ENCODE assay signal across 28 cellular contexts in genomic region chr16:27852681-27853080, GRCh38.
DNase-seq lines count a peak whose midpoint lies in the region; ATAC-seq and TF ChIP-seq lines count a peak whose summit lies in the region.
"Had no signal": no experiment of that assay in that cellular context is flagged by ENCODE, and none has a peak within 500 bp of the region (broad histone marks: within the 10 kb centered on the region; RNA-seq: fewer than 3 reads in every experiment).

No MANE protein-coding gene starts in this region.

- H2AFZ ChIP-seq in SU-DHL-6 (ENCODE audit: low read depth, low read length, severe bottlenecking) = no peak overlapping the region

- no peak overlapping the region for H3K27ac ChIP-seq in SU-DHL-6 (ENCODE audit: low read depth, low read length)
- no peak overlapping the region for H3K27ac ChIP-seq in colonic mucosa
- H3K27ac ChIP-seq: SJSA1 had no signal

- no peaks in the 10 kb centered on the region for H3K36me3 Mint-ChIP-seq in activated CD8-positive, alpha-beta memory T cell treated with anti-CD3 and anti-CD28 coated beads, Interleukin-2, amount 10 ng/mL, durations not matched to agents 7 days and 5 days
- H3K36me3 Mint-ChIP-seq in nephron progenitor cell (ENCODE audit: low read depth) = no peaks in the 10 kb centered on the region
- H3K36me3 Mint-ChIP-seq: CD4-positive, CD25-positive, alpha-beta regulatory T cell had no signal

- H3K4me1 Mint-ChIP-seq in activated CD8-positive, alpha-beta memory T cell treated with anti-CD3 and anti-CD28 coated beads, Interleukin-2, amount 10 ng/mL, durations not matched to agents 7 days and 5 days = no peaks in the 10 kb centered on the region
- peaks cover 24% of the 10 kb centered on the region for H3K4me1 Mint-ChIP-seq in nephron progenitor cell

- in situ Hi-C loops in GM13976 (cut with MboI; ENCODE audit: low sequenced_read_pairs, unreplicated experiment) (no loop called here), HAP-1 (cut with MboI; ENCODE audit: low sequenced_read_pairs) (loop anchor here (25.0 kb wide), 1 partner anchor 215 kb away; no protein-coding TSS in a partner anchor)

- DNase-seq in activated CD8-positive, alpha-beta memory T cell treated with anti-CD3 and anti-CD28 coated beads, Interleukin-2, amount 50 U/mL, for 48 hours = peak; percentile 32
- DNase-seq in activated CD8-positive, alpha-beta memory T cell treated with anti-CD3 and anti-CD28 coated beads, Interleukin-2, amount 10 ng/mL, durations not matched to agents 7 days and 5 days = no peak
- DNase-seq in GM13976 (ENCODE audit: low spot score) (peak; percentile 8), nephron progenitor cell (no peak), colonic mucosa (no peak), HAP-1 (ENCODE audit: low spot score in 2 of 2) (no peak)
- DNase-seq in stimulated activated CD4-positive, alpha-beta T cell treated with anti-CD3 and anti-CD28 coated beads, Interleukin-2, amount 100 ng/mL, for 48 hours = no peak
- DNase-seq: 8988T; ACHN; BE2C; CD4-positive, CD25-positive, alpha-beta regulatory T cell; DMS153; DND-41; GOT3; KBM-7; NCI-H1092; NCI-H1436; NCI-H187 treated with DMSO at 0.1 percent for 48 hours; NCI-H2171 treated with DMSO at 0.1 percent for 48 hours; NCI-H345; NCI-H510A treated with DMSO at 0.1 percent for 48 hours; NCI-H774; NK-92 treated with Interleukin-12 subunit alpha and Interleukin-12 subunit beta, amount 100 ng/mL, for 24 hours; PC-3; Right ventricle myocardium superior had no signal

- no peaks in the 10 kb centered on the region for H3K9me3 ChIP-seq in SU-DHL-6 (ENCODE audit: insufficient read depth, low read length)
- no peaks in the 10 kb centered on the region for H3K9me3 ChIP-seq in colonic mucosa
- H3K9me3 ChIP-seq in HAP-1 = no peaks in the 10 kb centered on the region
- H3K9me3 ChIP-seq: BE2C, SJSA1 had no signal

- H3K27me3 ChIP-seq in SU-DHL-6 (ENCODE audit: low read length) (no peaks in the 10 kb centered on the region), colonic mucosa (no peaks in the 10 kb centered on the region), HAP-1 (ENCODE audit: low read depth) (peaks cover 3% of the 10 kb centered on the region; the same call in 1 of the 2 replicates)

- TF ChIP-seq CTCF in GM13976 (IDR thresholded peaks at IDR 0.05; ENCODE audit: borderline replicate concordance, control extremely low read depth, extremely low read depth, insufficient read depth, missing control alignments) (no peak), SU-DHL-6 (IDR thresholded peaks at IDR 0.05; ENCODE audit: insufficient read depth, low read length, poor library complexity, severe bottlenecking) (no peak), nephron progenitor cell (IDR thresholded peaks at IDR 0.05) (no peak), colonic mucosa (IDR thresholded peaks at IDR 0.05) (no peak)

- H3K27ac Mint-ChIP-seq in activated CD8-positive, alpha-beta memory T cell treated with anti-CD3 and anti-CD28 coated beads, Interleukin-2, amount 10 ng/mL, durations not matched to agents 7 days and 5 days = no peak overlapping the region
- peak overlapping the region; percentile 72 for H3K27ac Mint-ChIP-seq in nephron progenitor cell
- H3K27ac Mint-ChIP-seq: CD4-positive, CD25-positive, alpha-beta regulatory T cell had no signal

- H3K4me3 Mint-ChIP-seq in activated CD8-positive, alpha-beta memory T cell treated with anti-CD3 and anti-CD28 coated beads, Interleukin-2, amount 10 ng/mL, durations not matched to agents 7 days and 5 days = no peak overlapping the region
- no peak overlapping the region for H3K4me3 Mint-ChIP-seq in nephron progenitor cell
- H3K4me3 Mint-ChIP-seq: CD4-positive, CD25-positive, alpha-beta regulatory T cell had no signal

- H3K27me3 Mint-ChIP-seq in activated CD8-positive, alpha-beta memory T cell treated with anti-CD3 and anti-CD28 coated beads, Interleukin-2, amount 10 ng/mL, durations not matched to agents 7 days and 5 days = peaks cover 27% of the 10 kb centered on the region
- H3K27me3 Mint-ChIP-seq in nephron progenitor cell (ENCODE audit: low read depth, poor library complexity) = peaks cover 2% of the 10 kb centered on the region

- CTCF ChIA-PET in activated CD8-positive, alpha-beta memory T cell treated with anti-CD3 and anti-CD28 coated beads, Interleukin-2, amount 10 ng/mL, durations not matched to agents 7 days and 5 days (lab: Charles Lee) = no interaction called here

- peak overlapping the region; percentile 31 for H3K4me2 ChIP-seq in SU-DHL-6 (ENCODE audit: low read depth, low read length, poor library complexity, severe bottlenecking)

- intact Hi-C loops in colonic mucosa (cut with DNase I) = no loop called here

- H3K9ac ChIP-seq in SU-DHL-6 (ENCODE audit: low read length) = no peak overlapping the region
- no peak overlapping the region for H3K9ac ChIP-seq in colonic mucosa (ENCODE audit: low read depth in 2 of 2, low read length in 2 of 2)

- ATAC-seq in activated CD8-positive, alpha-beta memory T cell treated with anti-CD3 and anti-CD28 coated beads, Interleukin-2, amount 10 ng/mL, durations not matched to agents 7 days and 5 days = no peak
- ATAC-seq: HCT116, PC-3 had no signal

- H3K36me3 ChIP-seq in SU-DHL-6 (ENCODE audit: low read length) (no peaks in the 10 kb centered on the region), colonic mucosa (no peaks in the 10 kb centered on the region), HAP-1 (replicated peaks) (no peaks in the 10 kb centered on the region)
- H3K36me3 ChIP-seq: BE2C, SJSA1 had no signal

- H3K79me2 ChIP-seq in SU-DHL-6 (ENCODE audit: insufficient read depth, low read length) = no peaks in the 10 kb centered on the region

- H3K4me1 ChIP-seq in colonic mucosa (no peaks in the 10 kb centered on the region), HAP-1 (no peaks in the 10 kb centered on the region)
- H3K4me1 ChIP-seq: BE2C, SJSA1 had no signal

- H3F3A ChIP-seq in SU-DHL-6 (ENCODE audit: insufficient read depth) = no peaks in the 10 kb centered on the region

- no peaks in the 10 kb centered on the region for H3K9me3 Mint-ChIP-seq in activated CD8-positive, alpha-beta memory T cell treated with anti-CD3 and anti-CD28 coated beads, Interleukin-2, amount 10 ng/mL, durations not matched to agents 7 days and 5 days (ENCODE audit: low read depth)
- peaks cover 2% of the 10 kb centered on the region for H3K9me3 Mint-ChIP-seq in nephron progenitor cell

- no peak overlapping the region for H3K4me3 ChIP-seq in SU-DHL-6 (ENCODE audit: insufficient read depth, low read length, poor library complexity, severe bottlenecking)
- H3K4me3 ChIP-seq in colonic mucosa = no peak overlapping the region
- H3K4me3 ChIP-seq in HAP-1 = no peak overlapping the region
- H3K4me3 ChIP-seq: SJSA1 had no signal

- H4K20me1 ChIP-seq in SU-DHL-6 (ENCODE audit: low read depth, low read length) = no peaks in the 10 kb centered on the region

- H3K9me2 ChIP-seq in SU-DHL-6 (replicated peaks; ENCODE audit: insufficient read depth, low read length) = no peaks in the 10 kb centered on the region

Comparison
In these comparisons a context has a peak if more than half of its experiments do, and no peak if none do; other contexts are left out.
1. DNase-seq: peak in activated CD8-positive, alpha-beta memory T cell treated with anti-CD3 and anti-CD28 coated beads, Interleukin-2, amount 50 U/mL, for 48 hours (single experiment) and GM13976 (single experiment); none in activated CD8-positive, alpha-beta memory T cell treated with anti-CD3 and anti-CD28 coated beads, Interleukin-2, amount 10 ng/mL, durations not matched to agents 7 days and 5 days (single experiment), nephron progenitor cell (single experiment), stimulated activated CD4-positive, alpha-beta T cell treated with anti-CD3 and anti-CD28 coated beads, Interleukin-2, amount 100 ng/mL, for 48 hours (0 of 2), colonic mucosa (single experiment) and HAP-1 (0 of 2).